In genomic region chr18:57921708-57922107, GRCh38 we compare ENCODE assay signal across 11 cellular contexts.
DNase-seq lines count a peak whose midpoint lies in the region; ATAC-seq and TF ChIP-seq lines count a peak whose summit lies in the region.
"Had no signal": no experiment of that assay in that cellular context is flagged by ENCODE, and none has a peak within 500 bp of the region (broad histone marks: within the 10 kb centered on the region; RNA-seq: fewer than 3 reads in every experiment).

No MANE protein-coding gene starts in this region.

- H3K4me1 Mint-ChIP-seq in HFFc6 (ENCODE audit: low read depth): peaks cover 29% of the 10 kb centered on the region

- no peak for ATAC-seq in omental fat pad (ENCODE audit: low FRiP score)
- ATAC-seq in HG02759 (IDR thresholded peaks at IDR 0.05; ENCODE audit: unreplicated experiment): no peak

- no peak overlapping the region for H3K4me3 Mint-ChIP-seq in HFFc6
- H3K4me3 Mint-ChIP-seq: CD4-positive, alpha-beta T cell had no signal

- TF ChIP-seq CTCF in HFFc6 (IDR thresholded peaks at IDR 0.05): no peak
- TF ChIP-seq CTCF in omental fat pad (IDR thresholded peaks at IDR 0.05): no peak

- H3K27ac Mint-ChIP-seq in HFFc6: no peak overlapping the region
- H3K27ac Mint-ChIP-seq: CD4-positive, alpha-beta T cell had no signal

- H3K27me3 Mint-ChIP-seq in HFFc6 (ENCODE audit: insufficient read depth): peaks cover 15% of the 10 kb centered on the region

- H3K36me3 Mint-ChIP-seq in HFFc6 (ENCODE audit: low read depth): no peaks in the 10 kb centered on the region

- no peaks in the 10 kb centered on the region for H3K9me3 Mint-ChIP-seq in HFFc6
- H3K9me3 Mint-ChIP-seq: CD4-positive, alpha-beta T cell had no signal

- DNase-seq in DMS53 (lab: John Stamatoyannopoulos, UW) (peak; percentile 60), HFFc6 (peak; percentile 7), SIG-M5 (lab: John Stamatoyannopoulos, UW) (peak; percentile 34), fibroblast of peridontal ligament (ENCODE audit: extremely low read depth) (peak; percentile 33), omental fat pad (ENCODE audit: low spot score) (no peak), amniotic stem cell (lab: John Stamatoyannopoulos, UW) (no peak), DMS114 treated with DMSO at 0.1 percent for 48 hours (lab: John Stamatoyannopoulos, UW; ENCODE audit: unreplicated experiment) (no peak)
- DNase-seq: activated gamma-delta T cell; CD4-positive, alpha-beta T cell; retina had no signal

Comparison
In these comparisons a context has a peak if more than half of its experiments do, and no peak if none do; other contexts are left out.
1. DNase-seq: peak in DMS53 (single experiment), HFFc6 (single experiment), SIG-M5 (single experiment) and fibroblast of peridontal ligament (single experiment); none in omental fat pad (single experiment), amniotic stem cell (single experiment) and DMS114 treated with DMSO at 0.1 percent for 48 hours (single experiment).